ENCODE assay signal across 16 cellular contexts in genomic region chr1:2250721-2251281, GRCh38. TPM values are rescaled to one million over a fixed set of nuclear protein-coding genes. Genes with fewer than 3 reads are reported as not detected.
A peak's percentile ranks its signal among the peaks of the same experiment; 100 is the strongest.
DNase-seq lines count a peak whose midpoint lies in the region; ATAC-seq and TF ChIP-seq lines count a peak whose summit lies in the region.
"Had no signal": no experiment of that assay in that cellular context is flagged by ENCODE, and none has a peak within 500 bp of the region (broad histone marks: within the 10 kb centered on the region; RNA-seq: fewer than 3 reads in every experiment).

No MANE protein-coding gene starts in this region.

- H3K27ac Mint-ChIP-seq in activated CD8-positive, alpha-beta T cell treated with anti-CD3 and anti-CD28 coated beads for 36 hours = peak overlapping the region; percentile 7
- no peak overlapping the region for H3K27ac Mint-ChIP-seq in activated CD8-positive, alpha-beta T cell treated with anti-CD3 and anti-CD28 coated beads, Interleukin-2, amount 10 ng/mL, durations not matched to agents 7 days and 5 days
- H3K27ac Mint-ChIP-seq in activated B cell treated with CpG ODN at 0.5 μM for 24 hours = peak overlapping the region; percentile 61
- peak overlapping the region; percentile 73 for H3K27ac Mint-ChIP-seq in stimulated activated memory B cell treated with anti-CD40 and anti-IgM and Interleukin-4, amounts not matched to agents 10 μg/mL and 1 μg/mL and 100 μg/mL, for 72 hours

- no peak overlapping the region for H3K4me3 Mint-ChIP-seq in activated CD8-positive, alpha-beta T cell treated with anti-CD3 and anti-CD28 coated beads for 36 hours
- H3K4me3 Mint-ChIP-seq in activated CD8-positive, alpha-beta T cell treated with anti-CD3 and anti-CD28 coated beads, Interleukin-2, amount 10 ng/mL, durations not matched to agents 7 days and 5 days = no peak overlapping the region
- no peak overlapping the region for H3K4me3 Mint-ChIP-seq in activated B cell treated with CpG ODN at 0.5 μM for 24 hours
- H3K4me3 Mint-ChIP-seq in stimulated activated memory B cell treated with anti-CD40 and anti-IgM and Interleukin-4, amounts not matched to agents 10 μg/mL and 1 μg/mL and 100 μg/mL, for 72 hours = peak overlapping the region; percentile 25
- H3K4me3 Mint-ChIP-seq: activated CD4-positive, alpha-beta memory T cell treated with anti-CD3 and anti-CD28 coated beads for 36 hours had no signal

- no peaks in the 10 kb centered on the region for H3K27me3 Mint-ChIP-seq in activated CD8-positive, alpha-beta T cell treated with anti-CD3 and anti-CD28 coated beads for 36 hours
- H3K27me3 Mint-ChIP-seq in activated CD8-positive, alpha-beta T cell treated with anti-CD3 and anti-CD28 coated beads, Interleukin-2, amount 10 ng/mL, durations not matched to agents 7 days and 5 days (ENCODE audit: low read depth) = no peaks in the 10 kb centered on the region
- no peaks in the 10 kb centered on the region for H3K27me3 Mint-ChIP-seq in activated B cell treated with CpG ODN at 0.5 μM for 24 hours
- no peaks in the 10 kb centered on the region for H3K27me3 Mint-ChIP-seq in stimulated activated memory B cell treated with anti-CD40 and anti-IgM and Interleukin-4, amounts not matched to agents 10 μg/mL and 1 μg/mL and 100 μg/mL, for 72 hours
- H3K27me3 Mint-ChIP-seq: activated CD4-positive, alpha-beta memory T cell treated with anti-CD3 and anti-CD28 coated beads for 36 hours had no signal

- H3K36me3 Mint-ChIP-seq in activated CD8-positive, alpha-beta T cell treated with anti-CD3 and anti-CD28 coated beads for 36 hours (ENCODE audit: low read depth) = peaks cover 3% of the 10 kb centered on the region
- peaks cover 33% of the 10 kb centered on the region for H3K36me3 Mint-ChIP-seq in activated CD8-positive, alpha-beta T cell treated with anti-CD3 and anti-CD28 coated beads, Interleukin-2, amount 10 ng/mL, durations not matched to agents 7 days and 5 days (ENCODE audit: low read depth)
- H3K36me3 Mint-ChIP-seq in activated B cell treated with CpG ODN at 0.5 μM for 24 hours (ENCODE audit: low read depth) = peaks cover 14% of the 10 kb centered on the region
- H3K36me3 Mint-ChIP-seq in stimulated activated memory B cell treated with anti-CD40 and anti-IgM and Interleukin-4, amounts not matched to agents 10 μg/mL and 1 μg/mL and 100 μg/mL, for 72 hours = peaks cover 6% of the 10 kb centered on the region

- peaks cover 59% of the 10 kb centered on the region for H3K4me1 Mint-ChIP-seq in activated CD8-positive, alpha-beta T cell treated with anti-CD3 and anti-CD28 coated beads for 36 hours (ENCODE audit: low read depth)
- peaks cover 25% of the 10 kb centered on the region for H3K4me1 Mint-ChIP-seq in activated CD8-positive, alpha-beta T cell treated with anti-CD3 and anti-CD28 coated beads, Interleukin-2, amount 10 ng/mL, durations not matched to agents 7 days and 5 days (ENCODE audit: low read depth)
- H3K4me1 Mint-ChIP-seq in activated B cell treated with CpG ODN at 0.5 μM for 24 hours = peaks cover 73% of the 10 kb centered on the region
- H3K4me1 Mint-ChIP-seq in stimulated activated memory B cell treated with anti-CD40 and anti-IgM and Interleukin-4, amounts not matched to agents 10 μg/mL and 1 μg/mL and 100 μg/mL, for 72 hours = peaks cover 68% of the 10 kb centered on the region

- DNase-seq in activated CD8-positive, alpha-beta T cell treated with anti-CD3 and anti-CD28 coated beads for 36 hours = no peak
- no peak for DNase-seq in activated CD8-positive, alpha-beta T cell treated with anti-CD3 and anti-CD28 coated beads, Interleukin-2, amount 10 ng/mL, durations not matched to agents 7 days and 5 days
- DNase-seq in activated B cell treated with CpG ODN at 0.5 μM for 24 hours (no peak), left kidney (ENCODE audit: low read depth, low spot score) (peak; percentile 57), hypothalamus (lab: John Stamatoyannopoulos, UW) (no peak), RPMI8226 (no peak), dorsolateral prefrontal cortex (no peak)
- DNase-seq: activated CD4-positive, alpha-beta memory T cell treated with anti-CD3 and anti-CD28 coated beads for 36 hours; central memory CD4-positive, alpha-beta T cell; GM23248; KBM-7; NCI-H146; retina; stimulated activated CD4-positive, alpha-beta T cell treated with anti-CD3 and anti-CD28 coated beads, Interleukin-4, amount 100 ng/mL, for 24 hours; stimulated activated naive CD4-positive, alpha-beta T cell had no signal

- POLR2A ChIA-PET in activated CD8-positive, alpha-beta T cell treated with anti-CD3 and anti-CD28 coated beads for 36 hours (lab: Charles Lee) = no interaction called here
- POLR2A ChIA-PET in activated CD8-positive, alpha-beta T cell treated with anti-CD3 and anti-CD28 coated beads, Interleukin-2, amount 10 ng/mL, durations not matched to agents 7 days and 5 days (lab: Charles Lee) = no interaction called here
- POLR2A ChIA-PET in activated B cell treated with CpG ODN at 0.5 μM for 24 hours (lab: Charles Lee) = interaction anchor here (1.1 to 1.5 kb wide), 2 partner anchors 17 to 50 kb away, joined by 4 to 5 read pairs; no protein-coding TSS in a partner anchor

- TF ChIP-seq CTCF in activated CD8-positive, alpha-beta T cell treated with anti-CD3 and anti-CD28 coated beads for 36 hours (IDR thresholded peaks at IDR 0.05) = no peak
- TF ChIP-seq CTCF in activated B cell treated with CpG ODN at 0.5 μM for 24 hours (IDR thresholded peaks at IDR 0.05) (no peak), dorsolateral prefrontal cortex (IDR thresholded peaks at IDR 0.05 in 54 of 56, conservative IDR thresholded peaks at IDR 0.05 in 2 of 56; ENCODE audit: low read depth in 1 of 56, partially characterized antibody in 56 of 56) (no peak)

- CTCF ChIA-PET in activated CD8-positive, alpha-beta T cell treated with anti-CD3 and anti-CD28 coated beads for 36 hours (lab: Charles Lee) = no interaction called here
- CTCF ChIA-PET in activated CD8-positive, alpha-beta T cell treated with anti-CD3 and anti-CD28 coated beads, Interleukin-2, amount 10 ng/mL, durations not matched to agents 7 days and 5 days (lab: Charles Lee) = no interaction called here
- CTCF ChIA-PET in activated B cell treated with CpG ODN at 0.5 μM for 24 hours (lab: Charles Lee) = no interaction called here

- H3K27ac ChIP-seq in dorsolateral prefrontal cortex = peak overlapping the region in 6 of 59 donors; percentile 11 to 74 (median 34)
- H3K27ac ChIP-seq: GM23248 had no signal

- no peak overlapping the region for H3K4me3 ChIP-seq in dorsolateral prefrontal cortex
- H3K4me3 ChIP-seq: GM23248 had no signal

- ATAC-seq in activated CD8-positive, alpha-beta T cell treated with anti-CD3 and anti-CD28 coated beads for 36 hours = no peak
- no peak for ATAC-seq in activated CD8-positive, alpha-beta T cell treated with anti-CD3 and anti-CD28 coated beads, Interleukin-2, amount 10 ng/mL, durations not matched to agents 7 days and 5 days
- ATAC-seq in activated B cell treated with CpG ODN at 0.5 μM for 24 hours (ENCODE audit: low read depth) = peak; percentile 14
- ATAC-seq in stimulated activated memory B cell treated with anti-CD40 and anti-IgM and Interleukin-4, amounts not matched to agents 10 μg/mL and 1 μg/mL and 100 μg/mL, for 72 hours = peak; percentile 52

- intact Hi-C loops in activated CD8-positive, alpha-beta T cell treated with anti-CD3 and anti-CD28 coated beads for 36 hours (cut with micrococcal nuclease) = no loop called here
- intact Hi-C loops in activated B cell treated with CpG ODN at 0.5 μM for 24 hours (cut with micrococcal nuclease) (loop anchor here (1.0 to 10.0 kb wide), 2 partner anchors 14 to 46 kb away; no protein-coding TSS in a partner anchor), dorsolateral prefrontal cortex (cut with DNase I) (no loop called here)

- H3K27me3 ChIP-seq in dorsolateral prefrontal cortex = no peaks in the 10 kb centered on the region

- H3K9me3 Mint-ChIP-seq in activated CD8-positive, alpha-beta T cell treated with anti-CD3 and anti-CD28 coated beads for 36 hours = no peaks in the 10 kb centered on the region
- H3K9me3 Mint-ChIP-seq in activated CD8-positive, alpha-beta T cell treated with anti-CD3 and anti-CD28 coated beads, Interleukin-2, amount 10 ng/mL, durations not matched to agents 7 days and 5 days (ENCODE audit: insufficient read depth) = no peaks in the 10 kb centered on the region
- no peaks in the 10 kb centered on the region for H3K9me3 Mint-ChIP-seq in activated B cell treated with CpG ODN at 0.5 μM for 24 hours
- H3K9me3 Mint-ChIP-seq in stimulated activated memory B cell treated with anti-CD40 and anti-IgM and Interleukin-4, amounts not matched to agents 10 μg/mL and 1 μg/mL and 100 μg/mL, for 72 hours = no peaks in the 10 kb centered on the region
- H3K9me3 Mint-ChIP-seq: activated CD4-positive, alpha-beta memory T cell treated with anti-CD3 and anti-CD28 coated beads for 36 hours had no signal

RNA-seq across cellular contexts. Expression of gene SKI, which starts 22.7 kb away (rescaled TPM):
- total RNA-seq in activated CD8-positive, alpha-beta T cell treated with anti-CD3 and anti-CD28 coated beads for 36 hours = 10 to 100 TPM; 27.5 to 28.3 TPM
- total RNA-seq in activated CD8-positive, alpha-beta T cell treated with anti-CD3 and anti-CD28 coated beads, Interleukin-2, amount 10 ng/mL, durations not matched to agents 7 days and 5 days = 10 to 100 TPM; 41.2 to 41.4 TPM
- total RNA-seq in activated B cell treated with CpG ODN at 0.5 μM for 24 hours = 37.2 and 37.6 TPM in 2 replicates
- 100 to 1,000 TPM in 27 of 120 experiments, 10 to 100 TPM in 93; 65.3 to 147 (median 87.5) TPM for total RNA-seq in dorsolateral prefrontal cortex

RNA-seq across cellular contexts. Expression of gene FAAP20, which starts 56.2 kb away (rescaled TPM):
- total RNA-seq in activated CD8-positive, alpha-beta T cell treated with anti-CD3 and anti-CD28 coated beads for 36 hours = 10 to 100 TPM; 64.7 to 71.7 TPM
- 10 to 100 TPM; 69.7 to 74.4 TPM for total RNA-seq in activated CD8-positive, alpha-beta T cell treated with anti-CD3 and anti-CD28 coated beads, Interleukin-2, amount 10 ng/mL, durations not matched to agents 7 days and 5 days
- total RNA-seq in activated B cell treated with CpG ODN at 0.5 μM for 24 hours (73.7 and 83.9 TPM in 2 replicates), dorsolateral prefrontal cortex (10 to 100 TPM; 21.8 to 56.4 (median 36.0) TPM)

Comparison
In these comparisons a context has a peak if more than half of its experiments do, and no peak if none do; other contexts are left out.
1. ATAC-seq: peak in activated B cell treated with CpG ODN at 0.5 μM for 24 hours (single experiment) and stimulated activated memory B cell treated with anti-CD40 and anti-IgM and Interleukin-4, amounts not matched to agents 10 μg/mL and 1 μg/mL and 100 μg/mL, for 72 hours (single experiment); none in activated CD8-positive, alpha-beta T cell treated with anti-CD3 and anti-CD28 coated beads for 36 hours (single experiment) and activated CD8-positive, alpha-beta T cell treated with anti-CD3 and anti-CD28 coated beads, Interleukin-2, amount 10 ng/mL, durations not matched to agents 7 days and 5 days (single experiment).